ENCODE assay signal across 1 cellular context in the genomic region with DNA sequence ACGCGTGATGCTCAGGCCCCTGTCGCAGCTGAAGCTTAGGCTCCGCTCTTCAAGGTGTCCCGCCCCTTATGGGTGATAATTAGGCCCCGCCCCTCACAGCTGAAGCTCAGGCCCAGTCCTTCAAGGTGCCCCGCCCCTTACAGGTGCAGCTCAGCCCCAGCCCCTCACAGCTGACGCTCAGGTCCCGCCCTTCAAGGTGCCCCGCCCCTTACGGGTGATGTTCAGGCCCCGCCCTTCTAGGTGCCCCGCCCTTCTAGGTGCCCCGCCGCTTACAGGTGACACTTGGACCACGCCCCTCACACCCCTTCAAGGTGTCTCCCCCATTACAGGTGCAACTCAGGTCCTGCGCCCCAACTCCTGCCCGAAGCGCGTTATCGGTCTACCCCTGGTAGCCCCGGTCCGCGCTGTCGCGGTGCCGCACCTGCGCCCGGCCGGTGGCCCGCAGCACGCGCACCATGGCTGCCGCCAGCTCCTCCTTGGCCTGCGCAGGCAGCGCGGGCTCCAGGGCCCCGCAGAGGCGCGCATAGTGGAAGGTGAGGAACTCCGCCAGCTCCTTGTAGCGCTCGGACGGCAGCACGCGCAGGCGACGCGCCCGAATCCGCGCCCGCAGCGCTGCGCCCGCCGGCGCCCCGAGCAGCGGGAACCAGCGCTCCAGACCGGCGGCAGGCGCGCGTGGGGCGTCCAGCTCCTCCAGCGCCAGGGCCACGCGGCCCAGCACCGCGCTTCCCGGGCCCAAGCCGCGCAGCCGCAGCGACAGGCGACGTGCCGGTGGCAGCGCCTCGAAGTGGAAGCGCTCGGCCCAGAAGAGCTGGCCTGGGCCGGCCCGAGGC.
TF ChIP-seq lines count a peak whose summit lies in the region.

No MANE protein-coding gene starts in this region.

TF ChIP-seq in WTC11, 78 proteins besides CTCF, POLR2A, EP300 and RAD21 (continued from another document and continues in another):
- TF ChIP-seq, protein P1, sequence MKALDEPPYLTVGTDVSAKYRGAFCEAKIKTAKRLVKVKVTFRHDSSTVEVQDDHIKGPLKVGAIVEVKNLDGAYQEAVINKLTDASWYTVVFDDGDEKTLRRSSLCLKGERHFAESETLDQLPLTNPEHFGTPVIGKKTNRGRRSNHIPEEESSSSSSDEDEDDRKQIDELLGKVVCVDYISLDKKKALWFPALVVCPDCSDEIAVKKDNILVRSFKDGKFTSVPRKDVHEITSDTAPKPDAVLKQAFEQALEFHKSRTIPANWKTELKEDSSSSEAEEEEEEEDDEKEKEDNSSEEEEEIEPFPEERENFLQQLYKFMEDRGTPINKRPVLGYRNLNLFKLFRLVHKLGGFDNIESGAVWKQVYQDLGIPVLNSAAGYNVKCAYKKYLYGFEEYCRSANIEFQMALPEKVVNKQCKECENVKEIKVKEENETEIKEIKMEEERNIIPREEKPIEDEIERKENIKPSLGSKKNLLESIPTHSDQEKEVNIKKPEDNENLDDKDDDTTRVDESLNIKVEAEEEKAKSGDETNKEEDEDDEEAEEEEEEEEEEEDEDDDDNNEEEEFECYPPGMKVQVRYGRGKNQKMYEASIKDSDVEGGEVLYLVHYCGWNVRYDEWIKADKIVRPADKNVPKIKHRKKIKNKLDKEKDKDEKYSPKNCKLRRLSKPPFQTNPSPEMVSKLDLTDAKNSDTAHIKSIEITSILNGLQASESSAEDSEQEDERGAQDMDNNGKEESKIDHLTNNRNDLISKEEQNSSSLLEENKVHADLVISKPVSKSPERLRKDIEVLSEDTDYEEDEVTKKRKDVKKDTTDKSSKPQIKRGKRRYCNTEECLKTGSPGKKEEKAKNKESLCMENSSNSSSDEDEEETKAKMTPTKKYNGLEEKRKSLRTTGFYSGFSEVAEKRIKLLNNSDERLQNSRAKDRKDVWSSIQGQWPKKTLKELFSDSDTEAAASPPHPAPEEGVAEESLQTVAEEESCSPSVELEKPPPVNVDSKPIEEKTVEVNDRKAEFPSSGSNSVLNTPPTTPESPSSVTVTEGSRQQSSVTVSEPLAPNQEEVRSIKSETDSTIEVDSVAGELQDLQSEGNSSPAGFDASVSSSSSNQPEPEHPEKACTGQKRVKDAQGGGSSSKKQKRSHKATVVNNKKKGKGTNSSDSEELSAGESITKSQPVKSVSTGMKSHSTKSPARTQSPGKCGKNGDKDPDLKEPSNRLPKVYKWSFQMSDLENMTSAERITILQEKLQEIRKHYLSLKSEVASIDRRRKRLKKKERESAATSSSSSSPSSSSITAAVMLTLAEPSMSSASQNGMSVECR (CRISPR knock-in tag; IDR thresholded peaks at IDR 0.05; ENCODE audit: borderline replicate concordance) = 0 out of 2 replicates have a peak, but pooled peaks have one; percentile 71
- TF ChIP-seq ZNF219 (CRISPR knock-in tag; IDR thresholded peaks at IDR 0.05; ENCODE audit: borderline replicate concordance) (no peak), RELA (CRISPR knock-in tag; IDR thresholded peaks at IDR 0.05; ENCODE audit: borderline replicate concordance) (peak; percentile 70; the same call in 1 of the 2 replicates), CBFB (CRISPR knock-in tag; IDR thresholded peaks at IDR 0.05; ENCODE audit: low read depth) (no peak), ELF4 (CRISPR knock-in tag; IDR thresholded peaks at IDR 0.05; ENCODE audit: low read depth) (no peak), ESRRA (CRISPR knock-in tag; IDR thresholded peaks at IDR 0.05; ENCODE audit: borderline replicate concordance) (peak; percentile 39; the same call in 1 of the 2 replicates), KAT7 (CRISPR knock-in tag; IDR thresholded peaks at IDR 0.05; ENCODE audit: borderline replicate concordance) (0 out of 2 replicates have a peak, but pooled peaks have one; percentile 45), EMX1 (CRISPR knock-in tag; IDR thresholded peaks at IDR 0.05) (no peak), SP1 (CRISPR knock-in tag; conservative IDR thresholded peaks at IDR 0.05) (peak; percentile 45; the same call in 1 of the 2 replicates), ETV6 (CRISPR knock-in tag; IDR thresholded peaks at IDR 0.05) (no peak), FOXK1 (CRISPR knock-in tag; IDR thresholded peaks at IDR 0.05) (no peak), ZNF416 (CRISPR knock-in tag; IDR thresholded peaks at IDR 0.05) (no peak), FOXP1 (CRISPR knock-in tag; IDR thresholded peaks at IDR 0.05; ENCODE audit: borderline replicate concordance) (peak; percentile 90; the same call in 1 of the 2 replicates), CREB1 (CRISPR knock-in tag; IDR thresholded peaks at IDR 0.05) (no peak), TCF7 (CRISPR knock-in tag; IDR thresholded peaks at IDR 0.05; ENCODE audit: low read depth) (no peak), NFE2L1 (CRISPR knock-in tag; IDR thresholded peaks at IDR 0.05) (no peak), NR1H2 (CRISPR knock-in tag; IDR thresholded peaks at IDR 0.05) (no peak)
- TF ChIP-seq, protein P2, sequence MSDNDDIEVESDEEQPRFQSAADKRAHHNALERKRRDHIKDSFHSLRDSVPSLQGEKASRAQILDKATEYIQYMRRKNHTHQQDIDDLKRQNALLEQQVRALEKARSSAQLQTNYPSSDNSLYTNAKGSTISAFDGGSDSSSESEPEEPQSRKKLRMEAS (CRISPR knock-in tag; IDR thresholded peaks at IDR 0.05) = peak; percentile 24; the same call in 1 of the 2 replicates
- TF ChIP-seq, protein P3, sequence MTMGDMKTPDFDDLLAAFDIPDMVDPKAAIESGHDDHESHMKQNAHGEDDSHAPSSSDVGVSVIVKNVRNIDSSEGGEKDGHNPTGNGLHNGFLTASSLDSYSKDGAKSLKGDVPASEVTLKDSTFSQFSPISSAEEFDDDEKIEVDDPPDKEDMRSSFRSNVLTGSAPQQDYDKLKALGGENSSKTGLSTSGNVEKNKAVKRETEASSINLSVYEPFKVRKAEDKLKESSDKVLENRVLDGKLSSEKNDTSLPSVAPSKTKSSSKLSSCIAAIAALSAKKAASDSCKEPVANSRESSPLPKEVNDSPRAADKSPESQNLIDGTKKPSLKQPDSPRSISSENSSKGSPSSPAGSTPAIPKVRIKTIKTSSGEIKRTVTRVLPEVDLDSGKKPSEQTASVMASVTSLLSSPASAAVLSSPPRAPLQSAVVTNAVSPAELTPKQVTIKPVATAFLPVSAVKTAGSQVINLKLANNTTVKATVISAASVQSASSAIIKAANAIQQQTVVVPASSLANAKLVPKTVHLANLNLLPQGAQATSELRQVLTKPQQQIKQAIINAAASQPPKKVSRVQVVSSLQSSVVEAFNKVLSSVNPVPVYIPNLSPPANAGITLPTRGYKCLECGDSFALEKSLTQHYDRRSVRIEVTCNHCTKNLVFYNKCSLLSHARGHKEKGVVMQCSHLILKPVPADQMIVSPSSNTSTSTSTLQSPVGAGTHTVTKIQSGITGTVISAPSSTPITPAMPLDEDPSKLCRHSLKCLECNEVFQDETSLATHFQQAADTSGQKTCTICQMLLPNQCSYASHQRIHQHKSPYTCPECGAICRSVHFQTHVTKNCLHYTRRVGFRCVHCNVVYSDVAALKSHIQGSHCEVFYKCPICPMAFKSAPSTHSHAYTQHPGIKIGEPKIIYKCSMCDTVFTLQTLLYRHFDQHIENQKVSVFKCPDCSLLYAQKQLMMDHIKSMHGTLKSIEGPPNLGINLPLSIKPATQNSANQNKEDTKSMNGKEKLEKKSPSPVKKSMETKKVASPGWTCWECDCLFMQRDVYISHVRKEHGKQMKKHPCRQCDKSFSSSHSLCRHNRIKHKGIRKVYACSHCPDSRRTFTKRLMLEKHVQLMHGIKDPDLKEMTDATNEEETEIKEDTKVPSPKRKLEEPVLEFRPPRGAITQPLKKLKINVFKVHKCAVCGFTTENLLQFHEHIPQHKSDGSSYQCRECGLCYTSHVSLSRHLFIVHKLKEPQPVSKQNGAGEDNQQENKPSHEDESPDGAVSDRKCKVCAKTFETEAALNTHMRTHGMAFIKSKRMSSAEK (CRISPR knock-in tag; IDR thresholded peaks at IDR 0.05; ENCODE audit: borderline replicate concordance) = no peak
- TF ChIP-seq, protein P4, sequence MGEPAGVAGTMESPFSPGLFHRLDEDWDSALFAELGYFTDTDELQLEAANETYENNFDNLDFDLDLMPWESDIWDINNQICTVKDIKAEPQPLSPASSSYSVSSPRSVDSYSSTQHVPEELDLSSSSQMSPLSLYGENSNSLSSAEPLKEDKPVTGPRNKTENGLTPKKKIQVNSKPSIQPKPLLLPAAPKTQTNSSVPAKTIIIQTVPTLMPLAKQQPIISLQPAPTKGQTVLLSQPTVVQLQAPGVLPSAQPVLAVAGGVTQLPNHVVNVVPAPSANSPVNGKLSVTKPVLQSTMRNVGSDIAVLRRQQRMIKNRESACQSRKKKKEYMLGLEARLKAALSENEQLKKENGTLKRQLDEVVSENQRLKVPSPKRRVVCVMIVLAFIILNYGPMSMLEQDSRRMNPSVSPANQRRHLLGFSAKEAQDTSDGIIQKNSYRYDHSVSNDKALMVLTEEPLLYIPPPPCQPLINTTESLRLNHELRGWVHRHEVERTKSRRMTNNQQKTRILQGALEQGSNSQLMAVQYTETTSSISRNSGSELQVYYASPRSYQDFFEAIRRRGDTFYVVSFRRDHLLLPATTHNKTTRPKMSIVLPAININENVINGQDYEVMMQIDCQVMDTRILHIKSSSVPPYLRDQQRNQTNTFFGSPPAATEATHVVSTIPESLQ (CRISPR knock-in tag; IDR thresholded peaks at IDR 0.05) = no peak
- TF ChIP-seq, protein P5, sequence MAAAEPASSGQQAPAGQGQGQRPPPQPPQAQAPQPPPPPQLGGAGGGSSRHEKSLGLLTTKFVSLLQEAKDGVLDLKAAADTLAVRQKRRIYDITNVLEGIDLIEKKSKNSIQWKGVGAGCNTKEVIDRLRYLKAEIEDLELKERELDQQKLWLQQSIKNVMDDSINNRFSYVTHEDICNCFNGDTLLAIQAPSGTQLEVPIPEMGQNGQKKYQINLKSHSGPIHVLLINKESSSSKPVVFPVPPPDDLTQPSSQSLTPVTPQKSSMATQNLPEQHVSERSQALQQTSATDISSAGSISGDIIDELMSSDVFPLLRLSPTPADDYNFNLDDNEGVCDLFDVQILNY (CRISPR knock-in tag; IDR thresholded peaks at IDR 0.05) = 0 out of 2 replicates have a peak, but pooled peaks have one; percentile 62
- TF ChIP-seq, protein P6, sequence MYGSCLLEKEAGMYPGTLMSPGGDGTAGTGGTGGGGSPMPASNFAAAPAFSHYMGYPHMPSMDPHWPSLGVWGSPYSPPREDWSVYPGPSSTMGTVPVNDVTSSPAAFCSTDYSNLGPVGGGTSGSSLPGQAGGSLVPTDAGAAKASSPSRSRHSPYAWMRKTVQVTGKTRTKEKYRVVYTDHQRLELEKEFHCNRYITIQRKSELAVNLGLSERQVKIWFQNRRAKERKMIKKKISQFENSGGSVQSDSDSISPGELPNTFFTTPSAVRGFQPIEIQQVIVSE (CRISPR knock-in tag; IDR thresholded peaks at IDR 0.05; ENCODE audit: borderline replicate concordance) = no peak
- TF ChIP-seq, protein P7, sequence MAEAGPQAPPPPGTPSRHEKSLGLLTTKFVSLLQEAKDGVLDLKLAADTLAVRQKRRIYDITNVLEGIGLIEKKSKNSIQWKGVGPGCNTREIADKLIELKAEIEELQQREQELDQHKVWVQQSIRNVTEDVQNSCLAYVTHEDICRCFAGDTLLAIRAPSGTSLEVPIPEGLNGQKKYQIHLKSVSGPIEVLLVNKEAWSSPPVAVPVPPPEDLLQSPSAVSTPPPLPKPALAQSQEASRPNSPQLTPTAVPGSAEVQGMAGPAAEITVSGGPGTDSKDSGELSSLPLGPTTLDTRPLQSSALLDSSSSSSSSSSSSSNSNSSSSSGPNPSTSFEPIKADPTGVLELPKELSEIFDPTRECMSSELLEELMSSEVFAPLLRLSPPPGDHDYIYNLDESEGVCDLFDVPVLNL (CRISPR knock-in tag; IDR thresholded peaks at IDR 0.05; ENCODE audit: borderline replicate concordance, low read depth) = no peak
- TF ChIP-seq, protein P8, sequence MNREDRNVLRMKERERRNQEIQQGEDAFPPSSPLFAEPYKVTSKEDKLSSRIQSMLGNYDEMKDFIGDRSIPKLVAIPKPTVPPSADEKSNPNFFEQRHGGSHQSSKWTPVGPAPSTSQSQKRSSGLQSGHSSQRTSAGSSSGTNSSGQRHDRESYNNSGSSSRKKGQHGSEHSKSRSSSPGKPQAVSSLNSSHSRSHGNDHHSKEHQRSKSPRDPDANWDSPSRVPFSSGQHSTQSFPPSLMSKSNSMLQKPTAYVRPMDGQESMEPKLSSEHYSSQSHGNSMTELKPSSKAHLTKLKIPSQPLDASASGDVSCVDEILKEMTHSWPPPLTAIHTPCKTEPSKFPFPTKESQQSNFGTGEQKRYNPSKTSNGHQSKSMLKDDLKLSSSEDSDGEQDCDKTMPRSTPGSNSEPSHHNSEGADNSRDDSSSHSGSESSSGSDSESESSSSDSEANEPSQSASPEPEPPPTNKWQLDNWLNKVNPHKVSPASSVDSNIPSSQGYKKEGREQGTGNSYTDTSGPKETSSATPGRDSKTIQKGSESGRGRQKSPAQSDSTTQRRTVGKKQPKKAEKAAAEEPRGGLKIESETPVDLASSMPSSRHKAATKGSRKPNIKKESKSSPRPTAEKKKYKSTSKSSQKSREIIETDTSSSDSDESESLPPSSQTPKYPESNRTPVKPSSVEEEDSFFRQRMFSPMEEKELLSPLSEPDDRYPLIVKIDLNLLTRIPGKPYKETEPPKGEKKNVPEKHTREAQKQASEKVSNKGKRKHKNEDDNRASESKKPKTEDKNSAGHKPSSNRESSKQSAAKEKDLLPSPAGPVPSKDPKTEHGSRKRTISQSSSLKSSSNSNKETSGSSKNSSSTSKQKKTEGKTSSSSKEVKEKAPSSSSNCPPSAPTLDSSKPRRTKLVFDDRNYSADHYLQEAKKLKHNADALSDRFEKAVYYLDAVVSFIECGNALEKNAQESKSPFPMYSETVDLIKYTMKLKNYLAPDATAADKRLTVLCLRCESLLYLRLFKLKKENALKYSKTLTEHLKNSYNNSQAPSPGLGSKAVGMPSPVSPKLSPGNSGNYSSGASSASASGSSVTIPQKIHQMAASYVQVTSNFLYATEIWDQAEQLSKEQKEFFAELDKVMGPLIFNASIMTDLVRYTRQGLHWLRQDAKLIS (CRISPR knock-in tag; IDR thresholded peaks at IDR 0.05; ENCODE audit: borderline replicate concordance) = no peak
- TF ChIP-seq, protein P9, sequence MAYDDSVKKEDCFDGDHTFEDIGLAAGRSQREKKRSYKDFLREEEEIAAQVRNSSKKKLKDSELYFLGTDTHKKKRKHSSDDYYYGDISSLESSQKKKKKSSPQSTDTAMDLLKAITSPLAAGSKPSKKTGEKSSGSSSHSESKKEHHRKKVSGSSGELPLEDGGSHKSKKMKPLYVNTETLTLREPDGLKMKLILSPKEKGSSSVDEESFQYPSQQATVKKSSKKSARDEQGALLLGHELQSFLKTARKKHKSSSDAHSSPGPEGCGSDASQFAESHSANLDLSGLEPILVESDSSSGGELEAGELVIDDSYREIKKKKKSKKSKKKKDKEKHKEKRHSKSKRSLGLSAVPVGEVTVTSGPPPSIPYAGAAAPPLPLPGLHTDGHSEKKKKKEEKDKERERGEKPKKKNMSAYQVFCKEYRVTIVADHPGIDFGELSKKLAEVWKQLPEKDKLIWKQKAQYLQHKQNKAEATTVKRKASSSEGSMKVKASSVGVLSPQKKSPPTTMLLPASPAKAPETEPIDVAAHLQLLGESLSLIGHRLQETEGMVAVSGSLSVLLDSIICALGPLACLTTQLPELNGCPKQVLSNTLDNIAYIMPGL (CRISPR knock-in tag; IDR thresholded peaks at IDR 0.05) = 0 out of 2 replicates have a peak, but pooled peaks have one; percentile 4
